Comparison of ENCODE assay signal across 12 cellular contexts in the genomic region with DNA sequence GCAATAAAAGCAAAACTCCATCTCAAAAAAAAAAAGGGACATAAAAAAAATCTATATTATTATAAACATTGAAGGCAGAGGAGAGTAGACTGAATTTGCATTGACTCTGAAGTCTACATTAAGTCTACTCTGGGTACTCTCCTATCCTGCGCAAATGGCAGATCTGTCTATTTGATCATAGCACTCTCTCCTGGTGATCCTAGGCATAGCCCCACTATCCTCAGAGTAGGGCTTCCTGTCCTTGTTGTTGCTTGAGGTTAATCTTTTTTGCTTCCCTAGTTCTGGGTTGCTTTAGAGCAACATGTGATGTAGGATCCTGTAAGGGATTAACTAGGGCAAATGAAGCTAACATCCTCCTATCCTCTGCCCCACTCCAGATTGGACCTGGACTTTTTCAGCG. TPM values are rescaled to one million over a fixed set of nuclear protein-coding genes. Genes with fewer than 3 reads are reported as not detected.
DNase-seq lines count a peak whose midpoint lies in the region; ATAC-seq and TF ChIP-seq lines count a peak whose summit lies in the region.
"Had no signal": no experiment of that assay in that cellular context is flagged by ENCODE, and none has a peak within 500 bp of the region (broad histone marks: within the 10 kb centered on the region; RNA-seq: fewer than 3 reads in every experiment).

No MANE protein-coding gene starts in this region.

- POLR2A ChIA-PET in PC-3 (lab: Charles Lee; ENCODE audit: unreplicated experiment): interaction anchor here (0.6 kb wide), 1 partner anchor 31 kb away, joined by 7 read pairs; no protein-coding TSS in a partner anchor

- H3K9me2 ChIP-seq in PC-3 (replicated peaks; ENCODE audit: low read length): no peaks in the 10 kb centered on the region

- intact Hi-C loops in PC-3 (cut with micrococcal nuclease): no loop called here
- intact Hi-C loops in head of caudate nucleus (cut with DNase I): no loop called here

- no peaks in the 10 kb centered on the region for H3K4me1 ChIP-seq in PC-3 (ENCODE audit: insufficient read depth, low read length)
- no peaks in the 10 kb centered on the region for H3K4me1 ChIP-seq in cardiac muscle cell (ENCODE audit: low read depth)

- no peaks in the 10 kb centered on the region for H3K9me3 ChIP-seq in PC-3 (ENCODE audit: low read length)
- no peaks in the 10 kb centered on the region for H3K9me3 ChIP-seq in cardiac muscle cell (ENCODE audit: low read depth)
- H3K9me3 ChIP-seq: heart left ventricle, thoracic aorta had no signal

- no TSS peak for BruUV-seq in PC-3 (replicated peaks; lab: Mats Ljungman, UMichigan)

- H3K4me3 ChIP-seq in PC-3 (ENCODE audit: low read length) (no peak overlapping the region), cardiac muscle cell (no peak overlapping the region)
- H3K4me3 ChIP-seq: heart left ventricle, thoracic aorta had no signal

- peaks cover 17% of the 10 kb centered on the region for H4K20me1 ChIP-seq in PC-3 (ENCODE audit: low read length)

- H3F3A ChIP-seq in PC-3 (ENCODE audit: low read length, unreplicated experiment): no peaks in the 10 kb centered on the region

- no peak overlapping the region for H3K9ac ChIP-seq in PC-3 (ENCODE audit: low read length)

- TF ChIP-seq CTCF in 22Rv1 (IDR thresholded peaks at IDR 0.05) (peak; percentile 19; the same call in 1 of the 2 replicates), PC-3 (conservative IDR thresholded peaks at IDR 0.05; ENCODE audit: low read depth, low read length) (peak; percentile 52), cardiac muscle cell (IDR thresholded peaks at IDR 0.05; ENCODE audit: low read depth, low read length) (peak; percentile 13), GM10266 (IDR thresholded peaks at IDR 0.05; ENCODE audit: control insufficient read depth, insufficient read depth, low read depth, missing control alignments) (no peak)

- DNase-seq in GDM1 (lab: John Stamatoyannopoulos, UW) (peak; percentile 14), PC-3 (peak; percentile 26), cardiac muscle cell (ENCODE audit: low read depth in 1 of 2, low spot score in 1 of 2) (no peak), AG20443 (ENCODE audit: low spot score) (no peak), GM10266 (ENCODE audit: extremely low spot score) (no peak), head of caudate nucleus (no peak)
- DNase-seq: heart left ventricle; naive thymus-derived CD8-positive, alpha-beta T cell; stimulated activated CD4-positive, alpha-beta T cell treated with anti-CD3 and anti-CD28 coated beads, Interleukin-4, amount 100 ng/mL, for 1 hour had no signal

- H3K27me3 ChIP-seq in PC-3 (ENCODE audit: low read length): no peaks in the 10 kb centered on the region
- no peaks in the 10 kb centered on the region for H3K27me3 ChIP-seq in cardiac muscle cell
- H3K27me3 ChIP-seq: heart left ventricle had no signal

- H3K79me2 ChIP-seq in PC-3 (ENCODE audit: low read length): peaks cover 80% of the 10 kb centered on the region

- H3K4me2 ChIP-seq in PC-3 (ENCODE audit: low read length): no peak overlapping the region

- H3K27ac ChIP-seq in 22Rv1 (peak overlapping the region; percentile 43), PC-3 (ENCODE audit: low read length) (no peak overlapping the region), cardiac muscle cell (no peak overlapping the region)
- H3K27ac ChIP-seq: heart left ventricle, thoracic aorta had no signal

- H2AFZ ChIP-seq in PC-3 (ENCODE audit: low read length): no peak overlapping the region

- ATAC-seq in PC-3: no peak
- no peak for ATAC-seq in HG02798 (IDR thresholded peaks at IDR 0.05; ENCODE audit: poor library complexity, unreplicated experiment)

- CTCF ChIA-PET in PC-3 (lab: Charles Lee): no interaction called here

- H3K36me3 ChIP-seq in PC-3 (ENCODE audit: low read depth, low read length): peaks cover 31% of the 10 kb centered on the region; the same call in 1 of the 2 replicates
- peaks cover 26% of the 10 kb centered on the region for H3K36me3 ChIP-seq in cardiac muscle cell
- H3K36me3 ChIP-seq: thoracic aorta had no signal

RNA-seq across cellular contexts. Expression of gene GOLGA4, which starts 13.4 kb away (rescaled TPM):
- 55.9 and 66.1 TPM in 2 replicates for total RNA-seq in PC-3 (2014; rRNA removed)
- 25.5 and 52.1 TPM in 2 replicates for total RNA-seq in cardiac muscle cell
- 53.7 and 70.2 TPM in 2 replicates for polyA plus RNA-seq in cardiac muscle cell

Comparison
In these comparisons a context has a peak if more than half of its experiments do, and no peak if none do; other contexts are left out.
1. DNase-seq: peak in GDM1 (single experiment) and PC-3 (single experiment); none in cardiac muscle cell (0 of 2), AG20443 (single experiment), GM10266 (single experiment) and head of caudate nucleus (0 of 42).